20 cellular contexts compared by ENCODE assay signal in genomic region chr6:156016186-156016976, GRCh38.
"Had no signal": no experiment of that assay in that cellular context is flagged by ENCODE, and none has a peak within 500 bp of the region (broad histone marks: within the 10 kb centered on the region; RNA-seq: fewer than 3 reads in every experiment).

No MANE protein-coding gene starts in this region.

- DNase-seq: activated CD4-positive, alpha-beta memory T cell treated with anti-CD3 and anti-CD28 coated beads for 36 hours; activated CD4-positive, alpha-beta T cell treated with anti-CD3 and anti-CD28 coated beads for 4 hours; activated CD4-positive, CD25-positive, alpha-beta regulatory T cell; activated effector memory CD4-positive, alpha-beta T cell treated with Interleukin-2 at 50 U/mL for 16 hours; activated naive CD4-positive, alpha-beta T cell treated with anti-CD3 and anti-CD28 coated beads for 36 hours; activated naive CD8-positive, alpha-beta T cell treated with anti-CD3 and anti-CD28 coated beads, Interleukin-2, amount 10 ng/mL, durations not matched to agents 7 days and 5 days; activated T-cell treated with anti-CD3 and anti-CD28 coated beads, Interleukin-2, amount 50 U/mL, for 72 hours; amygdala; cerebellar nuclear complex; esophagus squamous epithelium; kidney; left ventricle myocardium superior; small intestine; stimulated activated CD4-positive, alpha-beta T cell treated with anti-CD3 and anti-CD28 coated beads, Interleukin-15, amount 100 ng/mL, for 24 hours; stomach; T1000; trophoblast cell; uterus had no signal

- ATAC-seq: activated T-cell treated with anti-CD3 and anti-CD28 coated beads, Interleukin-2, amount 50 U/mL, for 72 hours; left ventricle myocardium superior; sciatic nerve; stimulated activated memory B cell treated with anti-CD40 and anti-IgM and Interleukin-4, amounts not matched to agents 10 μg/mL and 1 μg/mL and 100 μg/mL, for 72 hours had no signal
